In genomic region chr2:76310894-76311293, GRCh38 we compare ENCODE assay signal across 15 cellular contexts.
DNase-seq lines count a peak whose midpoint lies in the region; ATAC-seq and TF ChIP-seq lines count a peak whose summit lies in the region.
"Had no signal": no experiment of that assay in that cellular context is flagged by ENCODE, and none has a peak within 500 bp of the region (broad histone marks: within the 10 kb centered on the region; RNA-seq: fewer than 3 reads in every experiment).

No MANE protein-coding gene starts in this region.

- H2BK15ac ChIP-seq in mesendoderm (replicated peaks; ENCODE audit: low read depth) = no peak overlapping the region

- H3F3A ChIP-seq in OCI-LY1 (ENCODE audit: insufficient read depth, low read length) = no peaks in the 10 kb centered on the region

- no peaks in the 10 kb centered on the region for H3K79me1 ChIP-seq in mesendoderm (ENCODE audit: low read length)

- H3K36me3 ChIP-seq in DND-41 (ENCODE audit: insufficient read depth, low read length) (no peaks in the 10 kb centered on the region), OCI-LY1 (ENCODE audit: insufficient read depth, low read length) (no peaks in the 10 kb centered on the region; the same call in 1 of the 2 replicates), mesendoderm (ENCODE audit: control insufficient read depth, insufficient read depth, low read length) (no peaks in the 10 kb centered on the region)
- H3K36me3 ChIP-seq: BE2C had no signal

- no peak overlapping the region for H4K5ac ChIP-seq in mesendoderm (ENCODE audit: low read length)

- H3K27ac ChIP-seq in DND-41 (ENCODE audit: low read length) = no peak overlapping the region
- no peak overlapping the region for H3K27ac ChIP-seq in OCI-LY1 (ENCODE audit: low read depth, low read length, poor library complexity, severe bottlenecking)
- no peak overlapping the region for H3K27ac ChIP-seq in mesendoderm (ENCODE audit: low read depth, low read length)
- H3K27ac ChIP-seq: A549 had no signal

- intact Hi-C loops in lower leg skin (cut with DNase I; ENCODE audit: low total_unique reads) = no loop called here

- no peak overlapping the region for H2BK120ac ChIP-seq in mesendoderm (ENCODE audit: low read depth, low read length)

- TF ChIP-seq CTCF in DND-41 (IDR thresholded peaks at IDR 0.05; ENCODE audit: borderline replicate concordance, extremely low read depth, low read length, poor library complexity, severe bottlenecking) (no peak), OCI-LY1 (IDR thresholded peaks at IDR 0.05; ENCODE audit: low read length) (no peak), lower leg skin (IDR thresholded peaks at IDR 0.05) (no peak)

- H4K20me1 ChIP-seq in DND-41 (ENCODE audit: insufficient read depth, low read length) (no peaks in the 10 kb centered on the region), OCI-LY1 (ENCODE audit: insufficient read depth, low read length) (no peaks in the 10 kb centered on the region)

- WGBS in mesendoderm (ENCODE audit: extremely low coverage, insufficient coverage, low lambda C conversion rate) = no CpG with 5 or more reads among the region's 1 CpG
- 78 to 83% methylated on average over 1 of the region's 1 CpG for WGBS in lower leg skin, 2 donors

- no peak overlapping the region for H3K56ac ChIP-seq in mesendoderm (ENCODE audit: low read length)

- H4K8ac ChIP-seq in mesendoderm (ENCODE audit: low read depth, low read length) = no peak overlapping the region

- no peak for DNase-seq in DND-41
- DNase-seq in mesendoderm = peak; percentile 89
- no peak for DNase-seq in lower leg skin (ENCODE audit: low spot score in 2 of 2)
- DNase-seq in dedifferentiated amniotic fluid mesenchymal stem cell (ENCODE audit: extremely low spot score) = no peak
- DNase-seq in DMS114 treated with DMSO at 0.1 percent for 48 hours (lab: John Stamatoyannopoulos, UW; ENCODE audit: unreplicated experiment) = no peak
- DNase-seq: BE2C; Caco-2; CD8-positive, alpha-beta memory T cell; DMS53; EL; GOT3; H9 had no signal

- H3K4ac ChIP-seq in mesendoderm (ENCODE audit: low read depth, low read length) = no peak overlapping the region

- H2AFZ ChIP-seq in DND-41 (ENCODE audit: low read depth, low read length) (peak overlapping the region; percentile 26; the same call in 1 of the 2 replicates), OCI-LY1 (ENCODE audit: low read length) (0 out of 2 replicates have a peak overlapping the region, but pooled peaks have one; percentile 75)

- H3K4me2 ChIP-seq in DND-41 (ENCODE audit: insufficient read depth, low read length) (no peak overlapping the region), OCI-LY1 (ENCODE audit: low read length) (no peak overlapping the region), mesendoderm (ENCODE audit: low read length) (no peak overlapping the region)
- H3K4me2 ChIP-seq: A549 had no signal

- H2BK5ac ChIP-seq in mesendoderm (ENCODE audit: low read length) = no peak overlapping the region

- ATAC-seq in DND-41 (ENCODE audit: insufficient read depth, low read depth) (no peak), SK-N-SH treated with all-trans-retinoic acid at 6 μM for 48 hours (no peak)
- ATAC-seq: A549 had no signal

- H3K79me2 ChIP-seq in DND-41 (ENCODE audit: insufficient read depth, low read length) (no peaks in the 10 kb centered on the region), OCI-LY1 (ENCODE audit: insufficient read depth, low read length) (no peaks in the 10 kb centered on the region), mesendoderm (ENCODE audit: control insufficient read depth, insufficient read depth, low read length) (no peaks in the 10 kb centered on the region)

- H3K4me3 ChIP-seq in DND-41 (ENCODE audit: low read depth in 1 of 2, low read length in 2 of 2) (no peak overlapping the region), OCI-LY1 (ENCODE audit: low read depth, low read length, poor library complexity, severe bottlenecking) (no peak overlapping the region), mesendoderm (ENCODE audit: low read length) (no peak overlapping the region), lower leg skin (ENCODE audit: low read depth, poor library complexity, severe bottlenecking) (no peak overlapping the region)
- H3K4me3 ChIP-seq: A549 had no signal

- H3K4me1 ChIP-seq in DND-41 (ENCODE audit: insufficient read depth, low read length) = peaks cover 7% of the 10 kb centered on the region; the same call in 1 of the 2 replicates
- H3K4me1 ChIP-seq in OCI-LY1 (ENCODE audit: insufficient read depth, low read length, severe bottlenecking) = peaks cover 35% of the 10 kb centered on the region
- no peaks in the 10 kb centered on the region for H3K4me1 ChIP-seq in mesendoderm (ENCODE audit: control insufficient read depth, low read depth, low read length)
- H3K4me1 ChIP-seq: A549, BE2C had no signal

- no peak for TF ChIP-seq POLR2A in lower leg skin (IDR thresholded peaks at IDR 0.05)

- H3K18ac ChIP-seq in mesendoderm (ENCODE audit: low read length) = no peak overlapping the region

- H3K9ac ChIP-seq in DND-41 (ENCODE audit: low read depth, low read length) (no peak overlapping the region), OCI-LY1 (ENCODE audit: low read length) (no peak overlapping the region), mesendoderm (ENCODE audit: low read length) (no peak overlapping the region)

- no peaks in the 10 kb centered on the region for H3K27me3 ChIP-seq in DND-41 (ENCODE audit: insufficient read depth, low read length, poor library complexity)
- H3K27me3 ChIP-seq in OCI-LY1 (ENCODE audit: insufficient read depth, low read length) = no peaks in the 10 kb centered on the region
- no peaks in the 10 kb centered on the region for H3K27me3 ChIP-seq in mesendoderm (ENCODE audit: insufficient read depth, low read length, poor library complexity)
- H3K27me3 ChIP-seq: BE2C had no signal

- H2AK5ac ChIP-seq in mesendoderm (ENCODE audit: low read length) = no peak overlapping the region

- H3K9me3 ChIP-seq in DND-41 (ENCODE audit: insufficient read depth, low read length, severe bottlenecking) (no peaks in the 10 kb centered on the region), OCI-LY1 (ENCODE audit: low read length) (peaks cover 4% of the 10 kb centered on the region; the same call in 1 of the 2 replicates)
- H3K9me3 ChIP-seq: BE2C, Caco-2 had no signal

- no peaks in the 10 kb centered on the region for H3K9me2 ChIP-seq in OCI-LY1 (ENCODE audit: low read depth, low read length)

- no peak overlapping the region for H3K23ac ChIP-seq in mesendoderm (ENCODE audit: low read length)

TF ChIP-seq in SK-N-SH treated with all-trans-retinoic acid at 6 μM for 48 hours, 23 proteins besides CTCF, POLR2A, EP300 and RAD21:
- no peak for TF ChIP-seq TSHZ2 (CRISPR knock-in tag; IDR thresholded peaks at IDR 0.05)
- TF ChIP-seq ZFP30 (CRISPR knock-in tag; IDR thresholded peaks at IDR 0.05) = peak; percentile 67; the same call in 1 of the 2 replicates
TF ChIP-seq in SK-N-SH treated with all-trans-retinoic acid at 6 μM for 48 hours: peak in this region for 1.
